Comparison of ENCODE assay signal across 28 cellular contexts in genomic region chr1:30045304-30046090, GRCh38.
"Had no signal": no experiment of that assay in that cellular context is flagged by ENCODE, and none has a peak within 500 bp of the region (broad histone marks: within the 10 kb centered on the region; RNA-seq: fewer than 3 reads in every experiment).

No MANE protein-coding gene starts in this region.

- H3K27ac ChIP-seq: brain microvascular endothelial cell, parathyroid adenoma, skin epidermis, stomach, transverse colon, vagina had no signal

- H3K4me3 ChIP-seq: skin epidermis, stomach, transverse colon, vagina had no signal

- H3K9me3 ChIP-seq: transverse colon, vagina had no signal

- H3K27ac Mint-ChIP-seq: activated B cell treated with CpG ODN at 0.5 μM for 24 hours; activated naive CD4-positive, alpha-beta T cell treated with anti-CD3 and anti-CD28 coated beads, Interleukin-2, amount 50 U/mL, for 24 hours; natural killer cell treated with Interleukin-12 subunit alpha and Interleukin-12 subunit beta and Interleukin-15 and Interleukin-18, amount 100 ng/mL, for 72 hours; stimulated activated memory B cell treated with anti-CD40 and anti-IgM and Interleukin-4, amounts not matched to agents 10 μg/mL and 1 μg/mL and 100 μg/mL, for 72 hours had no signal

- H3K9me3 Mint-ChIP-seq: activated naive CD4-positive, alpha-beta T cell treated with anti-CD3 and anti-CD28 coated beads, Interleukin-2, amount 50 U/mL, for 24 hours; natural killer cell treated with Interleukin-12 subunit alpha and Interleukin-12 subunit beta and Interleukin-15 and Interleukin-18, amount 100 ng/mL, for 72 hours had no signal

- H3K27me3 ChIP-seq: brain microvascular endothelial cell, vagina had no signal

- H2AFZ ChIP-seq: parathyroid adenoma had no signal

- H3K4me3 Mint-ChIP-seq: activated B cell treated with CpG ODN at 0.5 μM for 24 hours; activated naive CD4-positive, alpha-beta T cell treated with anti-CD3 and anti-CD28 coated beads, Interleukin-2, amount 50 U/mL, for 24 hours; natural killer cell treated with Interleukin-12 subunit alpha and Interleukin-12 subunit beta and Interleukin-15 and Interleukin-18, amount 100 ng/mL, for 72 hours; stimulated activated memory B cell treated with anti-CD40 and anti-IgM and Interleukin-4, amounts not matched to agents 10 μg/mL and 1 μg/mL and 100 μg/mL, for 72 hours had no signal

- H3K4me1 ChIP-seq: parathyroid adenoma, stomach, transverse colon, vagina had no signal

- H3K36me3 Mint-ChIP-seq: activated naive CD4-positive, alpha-beta T cell treated with anti-CD3 and anti-CD28 coated beads, Interleukin-2, amount 50 U/mL, for 24 hours; natural killer cell treated with Interleukin-12 subunit alpha and Interleukin-12 subunit beta and Interleukin-15 and Interleukin-18, amount 100 ng/mL, for 72 hours; stimulated activated memory B cell treated with anti-CD40 and anti-IgM and Interleukin-4, amounts not matched to agents 10 μg/mL and 1 μg/mL and 100 μg/mL, for 72 hours had no signal

- H3K36me3 ChIP-seq: brain microvascular endothelial cell, stomach, transverse colon, vagina had no signal

- H3K4me1 Mint-ChIP-seq: activated B cell treated with CpG ODN at 0.5 μM for 24 hours; activated naive CD4-positive, alpha-beta T cell treated with anti-CD3 and anti-CD28 coated beads, Interleukin-2, amount 50 U/mL, for 24 hours; stimulated activated memory B cell treated with anti-CD40 and anti-IgM and Interleukin-4, amounts not matched to agents 10 μg/mL and 1 μg/mL and 100 μg/mL, for 72 hours had no signal

- DNase-seq: activated B cell treated with CpG ODN at 0.5 μM for 24 hours; activated CD4-positive, alpha-beta T cell treated with anti-CD3 and anti-CD28 coated beads for 4 hours; activated CD4-positive, alpha-beta T cell treated with anti-CD3 and anti-CD28 coated beads, Interleukin-2, amount 50 U/mL, for 48 hours; activated gamma-delta T cell treated with Interleukin-2 at 50 U/mL for 16 hours; activated T-cell treated with anti-CD3 and anti-CD28 coated beads, Interleukin-2, amount 50 U/mL, for 1 hour; aorta; brain microvascular endothelial cell; central memory CD4-positive, alpha-beta T cell; effector memory CD4-positive, alpha-beta T cell; foreskin melanocyte; hippocampal formation; left ventricle myocardium superior; mammary epithelial cell; midbrain; right cardiac atrium; stimulated activated CD4-positive, alpha-beta T cell treated with anti-CD3 and anti-CD28 coated beads, Interleukin-2, amount 100 ng/mL, for 24 hours; stomach; T-helper 1 cell; transverse colon had no signal

- H3K9ac ChIP-seq: parathyroid adenoma had no signal

- FAIRE-seq: endothelial cell of umbilical vein, TTC549 had no signal

- H3K79me2 ChIP-seq: parathyroid adenoma had no signal

- ATAC-seq: esophagus mucosa; left ventricle myocardium superior; natural killer cell treated with Interleukin-12 subunit alpha and Interleukin-12 subunit beta and Interleukin-15 and Interleukin-18, amount 100 ng/mL, for 72 hours; right cardiac atrium; stimulated activated memory B cell treated with anti-CD40 and anti-IgM and Interleukin-4, amounts not matched to agents 10 μg/mL and 1 μg/mL and 100 μg/mL, for 72 hours had no signal
